8 cellular contexts compared by ENCODE assay signal in the genomic region with DNA sequence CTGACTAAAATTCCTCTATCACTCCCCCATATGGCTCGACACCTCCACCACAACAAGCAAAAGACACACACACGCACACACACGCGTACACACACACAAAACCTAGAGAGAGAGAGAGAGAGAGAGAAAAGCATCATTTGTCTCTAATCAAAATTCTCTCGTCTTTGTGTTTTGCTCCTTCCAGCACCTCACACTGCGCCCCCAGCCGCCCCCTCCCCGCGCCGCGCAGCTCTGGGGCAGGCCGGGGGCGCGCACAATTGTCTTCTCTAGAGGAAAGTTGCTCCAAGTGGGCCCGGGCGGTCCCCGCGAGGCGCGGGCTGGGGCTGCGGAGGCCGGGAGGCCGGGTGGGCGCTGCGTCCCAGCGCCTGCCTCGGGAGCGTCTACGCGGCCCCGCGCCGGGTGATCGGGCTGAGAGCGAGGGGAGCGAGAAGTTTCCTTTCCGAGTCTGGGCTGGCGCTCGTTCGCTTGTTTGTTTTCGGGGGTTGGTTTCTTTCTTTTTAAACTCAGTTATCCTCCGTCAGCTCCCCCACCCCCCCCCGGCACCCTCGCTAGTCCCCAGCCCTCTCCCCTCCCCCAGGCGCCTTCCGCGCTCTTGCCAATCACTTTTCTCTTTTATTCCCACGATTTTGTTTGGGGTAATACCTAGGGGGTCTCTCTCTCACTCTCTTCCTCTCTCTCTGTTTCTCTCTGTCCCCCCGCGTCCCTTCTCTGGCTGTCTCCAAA. TPM values are rescaled to one million over a fixed set of nuclear protein-coding genes. Genes with fewer than 3 reads are reported as not detected.
A peak's percentile ranks its signal among the peaks of the same experiment; 100 is the strongest.
DNase-seq lines count a peak whose midpoint lies in the region; ATAC-seq and TF ChIP-seq lines count a peak whose summit lies in the region.

No MANE protein-coding gene starts in this region.

- peaks cover 2% of the 10 kb centered on the region for H3K36me3 Mint-ChIP-seq in IgD-negative memory B cell

- peaks cover 0 to 2% (median 0%) of the 10 kb centered on the region in 3 donors for H3K9me3 Mint-ChIP-seq in IgD-negative memory B cell

- H3K27me3 Mint-ChIP-seq in IgD-negative memory B cell = peaks cover 6% of the 10 kb centered on the region

- peak overlapping the region; percentile 99 for H3K27ac ChIP-seq in neutrophil

- no peaks in the 10 kb centered on the region for H3K36me3 ChIP-seq in neutrophil

- no peaks in the 10 kb centered on the region for H3K27me3 ChIP-seq in neutrophil

- H3K9me3 ChIP-seq in neutrophil = no peaks in the 10 kb centered on the region

- TF ChIP-seq CTCF in fibroblast of villous mesenchyme (IDR thresholded peaks at IDR 0.05; ENCODE audit: insufficient read depth, low read depth, low read length) = no peak
- no peak for TF ChIP-seq CTCF in neutrophil (IDR thresholded peaks at IDR 0.05)

- H3K4me1 Mint-ChIP-seq in IgD-negative memory B cell = peaks cover 40 to 48% (median 47%) of the 10 kb centered on the region in 3 donors

- DNase-seq in Ammon's horn (ENCODE audit: low spot score) (peak; percentile 66), fibroblast of villous mesenchyme (ENCODE audit: low read depth) (peak; percentile 64), NCI-H2081 treated with DMSO at 0.1 percent for 48 hours (lab: John Stamatoyannopoulos, UW) (no peak)
- DNase-seq in activated CD8-positive, alpha-beta memory T cell treated with anti-CD3 and anti-CD28 coated beads, Interleukin-2, amount 50 U/mL, for 4 hours = peak; percentile 44

- H3K4me3 ChIP-seq in fibroblast of villous mesenchyme (ENCODE audit: low read depth, low read length) (peak overlapping the region; percentile 81), neutrophil (ENCODE audit: low read depth in 1 of 2, low read length in 1 of 2) (peak overlapping the region; percentile 89 to 90)

- peak overlapping the region; percentile 55 to 97 (median 94) for H3K27ac Mint-ChIP-seq in IgD-negative memory B cell

- ATAC-seq in HG03280 (IDR thresholded peaks at IDR 0.05; ENCODE audit: unreplicated experiment) (no peak), HG03342 (IDR thresholded peaks at IDR 0.05; ENCODE audit: unreplicated experiment) (no peak)

- H3K4me1 ChIP-seq in neutrophil (ENCODE audit: control insufficient read depth in 1 of 2, insufficient read depth in 1 of 2, low read depth in 1 of 2, low read length in 1 of 2) = peaks cover 61 to 67% of the 10 kb centered on the region in 2 experiments

- peak overlapping the region; percentile 85 to 94 (median 90) for H3K4me3 Mint-ChIP-seq in IgD-negative memory B cell

RNA-seq across cellular contexts. Expression of gene ZEB2, which starts 4.1 kb away (rescaled TPM):
- polyA plus RNA-seq in IgD-negative memory B cell = 51.5 TPM
- 40.6 and 50.1 TPM in 2 replicates for total RNA-seq in fibroblast of villous mesenchyme
